9 cellular contexts compared by ENCODE assay signal in the genomic region with DNA sequence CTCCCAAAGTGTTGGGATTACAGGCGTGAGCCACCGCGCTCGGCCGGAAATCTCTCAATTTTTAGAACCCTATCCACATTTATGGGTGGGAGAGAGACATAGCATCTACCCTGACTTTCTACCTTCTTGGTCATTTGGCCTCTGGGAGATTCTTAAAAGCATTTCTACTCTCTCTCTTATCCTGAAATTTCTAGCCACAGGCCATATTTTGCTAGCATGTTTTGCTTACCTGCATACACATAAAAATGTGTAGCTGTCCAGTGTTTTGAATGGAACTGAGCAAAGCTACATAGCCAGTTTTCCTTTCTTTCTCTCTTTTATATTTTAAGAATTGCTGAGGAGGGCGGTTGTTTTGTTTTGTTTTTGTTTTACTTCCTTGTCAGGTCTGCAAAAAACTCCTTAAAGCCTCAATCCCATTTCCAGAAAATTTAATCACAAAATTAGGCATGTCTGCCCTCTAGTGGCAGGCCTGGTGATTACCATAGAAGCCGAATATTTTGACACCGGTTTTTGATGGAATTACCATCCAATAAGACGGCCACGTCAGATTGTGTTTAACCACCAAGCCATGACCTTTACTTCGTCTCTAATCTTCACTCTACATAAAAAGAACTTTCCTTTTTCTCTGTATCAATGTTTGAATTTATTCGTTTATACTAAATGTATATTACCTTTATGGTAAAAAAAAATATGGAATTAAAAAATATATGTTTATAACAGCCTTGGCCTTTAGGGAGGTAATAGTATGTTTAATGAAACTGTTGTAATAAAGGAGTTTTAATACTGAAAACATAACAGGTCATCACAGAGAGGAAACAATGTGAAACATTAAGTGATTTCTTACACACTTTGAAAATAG. TPM values are rescaled to one million over a fixed set of nuclear protein-coding genes. Genes with fewer than 3 reads are reported as not detected.
DNase-seq lines count a peak whose midpoint lies in the region; ATAC-seq and TF ChIP-seq lines count a peak whose summit lies in the region.
"Had no signal": no experiment of that assay in that cellular context is flagged by ENCODE, and none has a peak within 500 bp of the region (broad histone marks: within the 10 kb centered on the region; RNA-seq: fewer than 3 reads in every experiment).

No MANE protein-coding gene starts in this region.

- peaks cover 13% of the 10 kb centered on the region; the same call in 1 of the 2 replicates for H3F3A ChIP-seq in GM23248 (ENCODE audit: insufficient read depth)

- H3K36me3 Mint-ChIP-seq in CD8-positive, alpha-beta T cell: no peaks in the 10 kb centered on the region

- intact Hi-C loops in CD8-positive, alpha-beta T cell (cut with DNase I, micrococcal nuclease): loop anchor here in 1 of 2 experiments (5.0 kb wide), 1 partner anchor 1406 kb away; no protein-coding TSS in a partner anchor
- intact Hi-C loops in thyroid gland (cut with DNase I): no loop called here

- H3K4me1 Mint-ChIP-seq in CD8-positive, alpha-beta T cell (ENCODE audit: low read depth): no peaks in the 10 kb centered on the region

- peaks cover 18% of the 10 kb centered on the region for H3K27me3 Mint-ChIP-seq in CD8-positive, alpha-beta T cell (ENCODE audit: low read depth)

- H3K9me3 Mint-ChIP-seq in CD8-positive, alpha-beta T cell: no peaks in the 10 kb centered on the region

- no peaks in the 10 kb centered on the region for H3K27me3 ChIP-seq in CD8-positive, alpha-beta T cell (ENCODE audit: insufficient read depth, low read length)
- H3K27me3 ChIP-seq in GM23248 (replicated peaks; ENCODE audit: insufficient read depth) (no peaks in the 10 kb centered on the region), thyroid gland (no peaks in the 10 kb centered on the region)
- H3K27me3 ChIP-seq: SJSA1 had no signal

- H3K9ac ChIP-seq in GM23248: no peak overlapping the region

- H3K36me3 ChIP-seq in CD8-positive, alpha-beta T cell (ENCODE audit: insufficient read depth, low read length): no peaks in the 10 kb centered on the region
- no peaks in the 10 kb centered on the region for H3K36me3 ChIP-seq in GM23248 (ENCODE audit: low read depth)
- no peaks in the 10 kb centered on the region for H3K36me3 ChIP-seq in thyroid gland
- H3K36me3 ChIP-seq: SJSA1 had no signal

- ATAC-seq in CD8-positive, alpha-beta T cell: no peak
- no peak for ATAC-seq in GM18907 (IDR thresholded peaks at IDR 0.05; ENCODE audit: unreplicated experiment)

- H3K4me2 ChIP-seq in GM23248 (ENCODE audit: unreplicated experiment): no peak overlapping the region

- no peak overlapping the region for H3K27ac Mint-ChIP-seq in CD8-positive, alpha-beta T cell

- TF ChIP-seq POLR2A in thyroid gland (IDR thresholded peaks at IDR 0.05): no peak

- no peaks in the 10 kb centered on the region for H4K20me1 ChIP-seq in GM23248 (ENCODE audit: insufficient read depth)

- in situ Hi-C loops in GM23248 (cut with MboI): no loop called here

- no peaks in the 10 kb centered on the region for H3K79me2 ChIP-seq in GM23248 (ENCODE audit: insufficient read depth)

- H3K9me3 ChIP-seq in CD8-positive, alpha-beta T cell (ENCODE audit: low read length): no peaks in the 10 kb centered on the region
- H3K9me3 ChIP-seq in GM23248 (ENCODE audit: low read depth): no peaks in the 10 kb centered on the region
- no peaks in the 10 kb centered on the region for H3K9me3 ChIP-seq in thyroid gland
- H3K9me3 ChIP-seq: SJSA1 had no signal

- no peaks in the 10 kb centered on the region for H3K4me1 ChIP-seq in CD8-positive, alpha-beta T cell (ENCODE audit: insufficient read depth, low read length)
- peaks cover 9% of the 10 kb centered on the region; the same call in 1 of the 2 replicates for H3K4me1 ChIP-seq in GM23248 (ENCODE audit: insufficient read depth)
- H3K4me1 ChIP-seq in thyroid gland: peaks cover 0 to 3% of the 10 kb centered on the region in 2 donors
- H3K4me1 ChIP-seq: SJSA1 had no signal

- no peak overlapping the region for H3K27ac ChIP-seq in CD8-positive, alpha-beta T cell (ENCODE audit: low read depth, low read length)
- H3K27ac ChIP-seq in GM23248 (no peak overlapping the region), thyroid gland (no peak overlapping the region)
- H3K27ac ChIP-seq: SJSA1 had no signal

- H3K4me3 Mint-ChIP-seq in CD8-positive, alpha-beta T cell: no peak overlapping the region

- CTCF ChIA-PET in CD8-positive, alpha-beta T cell (lab: Charles Lee): interaction anchor here (0.9 to 1.4 kb wide), 3 partner anchors 11 to 24 kb away, joined by 3 to 7 read pairs (median 5); no protein-coding TSS in a partner anchor

- no peaks in the 10 kb centered on the region for H3K9me2 ChIP-seq in GM23248 (ENCODE audit: insufficient read depth)

- H2AFZ ChIP-seq in GM23248: peak overlapping the region; percentile 59

- TF ChIP-seq CTCF in CD8-positive, alpha-beta T cell (IDR thresholded peaks at IDR 0.05): peak; percentile 93
- peak; percentile 51 to 84 (median 82) for TF ChIP-seq CTCF in thyroid gland (IDR thresholded peaks at IDR 0.05)

- no peak overlapping the region for H3K4me3 ChIP-seq in CD8-positive, alpha-beta T cell (ENCODE audit: low read depth, low read length)
- H3K4me3 ChIP-seq in GM23248 (no peak overlapping the region), thyroid gland (replicated peaks in 1 of 3) (no peak overlapping the region)
- H3K4me3 ChIP-seq: SJSA1 had no signal

- POLR2A ChIA-PET in CD8-positive, alpha-beta T cell (lab: Charles Lee): no interaction called here

- 41 to 42% methylated on average over 12 of the region's 12 CpGs for WGBS in GM23248 (ENCODE audit: low coverage in 1 of 2, low lambda C conversion rate in 2 of 2, missing lambda C conversion rate in 2 of 2), 2 experiments
- 42% methylated on average over 12 of the region's 12 CpGs for WGBS in thyroid gland, 2 donors

- peak in 6 of 7 experiments; percentile 13 to 52 (median 34) for DNase-seq in CD8-positive, alpha-beta T cell
- DNase-seq in GM23248 (peak; percentile 64), NCI-H226 (peak; percentile 7), epidermal melanocyte (ENCODE audit: insufficient read length, low spot score) (peak; percentile 30), mucosa of gallbladder (ENCODE audit: low spot score) (peak; percentile 59), thyroid gland (peak; percentile 58 to 66)
- DNase-seq in activated CD4-positive, alpha-beta T cell treated with anti-CD3 and anti-CD28 coated beads, Interleukin-2, amount 50 U/mL, for 48 hours: peak; percentile 51 to 62

RNA-seq across cellular contexts. Expression of a gene that starts 34.4 kb away (rescaled TPM):
- not detected for total RNA-seq in CD8-positive, alpha-beta T cell
- not detected in 2 replicates for total RNA-seq in GM23248 (2014; rRNA removed; shearing (Covaris generic))
- not detected in 2 replicates for polyA plus RNA-seq in GM23248 (2016; fragmentation: Nextera tagmentation; extraction: Ambion mirVana)
- not detected for total RNA-seq in mucosa of gallbladder
- total RNA-seq in thyroid gland: 1 to 10 TPM; 1.2 to 6.7 (median 4.4) TPM
- total RNA-seq: SJSA1 had no signal

Comparison
In these comparisons a context has a peak if more than half of its experiments do, and no peak if none do; other contexts are left out.
1. DNase-seq: peak in every context shown above with its lines; median percentile 64 in GM23248; 62 in thyroid gland; 59 in mucosa of gallbladder; 56 in activated CD4-positive, alpha-beta T cell treated with anti-CD3 and anti-CD28 coated beads, Interleukin-2, amount 50 U/mL, for 48 hours; 34 in CD8-positive, alpha-beta T cell; 30 in epidermal melanocyte; 7 in NCI-H226.